8 cellular contexts compared by ENCODE assay signal in genomic region chr5:35478856-35479682, GRCh38.
A peak's percentile ranks its signal among the peaks of the same experiment; 100 is the strongest.
DNase-seq lines count a peak whose midpoint lies in the region; ATAC-seq and TF ChIP-seq lines count a peak whose summit lies in the region.

No MANE protein-coding gene starts in this region.

- ATAC-seq in HG02885 (IDR thresholded peaks at IDR 0.05; ENCODE audit: poor library complexity, unreplicated experiment) (peak; percentile 69), GM18520 (IDR thresholded peaks at IDR 0.05; ENCODE audit: unreplicated experiment) (no peak)

- H3K4me3 ChIP-seq in SK-N-SH (ENCODE audit: low read depth in 2 of 2, low read length in 1 of 2), result peak overlapping the region; percentile 32 to 34

- CTCF ChIA-PET in SK-N-SH (lab: Yijun Ruan, JAX), result interaction anchor here (0.7 kb wide), 1 partner anchor 43 kb away, joined by 3 read pairs; no protein-coding TSS in a partner anchor

- H3K27me3 ChIP-seq in SK-N-SH (ENCODE audit: insufficient read depth), result no peaks in the 10 kb centered on the region

- H3K79me2 ChIP-seq in SK-N-SH (ENCODE audit: insufficient read depth), result no peaks in the 10 kb centered on the region

- no peak for TF ChIP-seq CTCF in SK-N-SH (IDR thresholded peaks at IDR 0.05)

- H4K20me1 ChIP-seq in SK-N-SH (ENCODE audit: insufficient read depth), result no peaks in the 10 kb centered on the region

- TF ChIP-seq RAD21 in SK-N-SH (IDR thresholded peaks at IDR 0.05; ENCODE audit: low read length), result no peak

- no peak for TF ChIP-seq EP300 in SK-N-SH (IDR thresholded peaks at IDR 0.05; ENCODE audit: borderline replicate concordance in 1 of 2, low read depth in 1 of 2, low read length in 1 of 2)

- H3K4me2 ChIP-seq in SK-N-SH, result peak overlapping the region; percentile 39

- H3K36me3 ChIP-seq in SK-N-SH (replicated peaks in 1 of 2; ENCODE audit: control insufficient read depth in 1 of 2, insufficient read depth in 2 of 2, low read length in 1 of 2), result no peaks in the 10 kb centered on the region

- POLR2A ChIA-PET in SK-N-SH (lab: Yijun Ruan, JAX), result no interaction called here

- no peaks in the 10 kb centered on the region for H3F3A ChIP-seq in SK-N-SH (replicated peaks; ENCODE audit: insufficient read depth)

- 47% methylated on average over 5 of the region's 5 CpGs for WGBS in SK-N-SH (ENCODE audit: low lambda C conversion rate)

- H3K4me1 ChIP-seq in SK-N-SH (ENCODE audit: control insufficient read depth in 1 of 2, insufficient read depth in 2 of 2, low read depth in 1 of 2, low read length in 1 of 2), result no peaks in the 10 kb centered on the region; a peak in 1 of 4 replicates

- no peaks in the 10 kb centered on the region for H3K9me3 ChIP-seq in SK-N-SH

- H2AFZ ChIP-seq in SK-N-SH (ENCODE audit: low read depth), result peak overlapping the region; percentile 89

- DNase-seq in GM04504 (ENCODE audit: low read depth), result peak; percentile 11
- DNase-seq in SK-N-SH, result no peak
- DNase-seq in fibroblast of gingiva (ENCODE audit: low read depth), result peak; percentile 24
- DNase-seq in putamen (ENCODE audit: low spot score), result peak; percentile 0
- no peak for DNase-seq in NCI-H1105 (lab: John Stamatoyannopoulos, UW)
- no peak for DNase-seq in activated CD4-positive, alpha-beta T cell treated with anti-CD3 and anti-CD28 coated beads for 1 hour

- no peaks in the 10 kb centered on the region for H3K9me2 ChIP-seq in SK-N-SH

- H3K27ac ChIP-seq in SK-N-SH (ENCODE audit: low read depth in 2 of 2, low read length in 1 of 2), result peak overlapping the region; percentile 26 to 55; a peak in 2 of 4 replicates

- peak overlapping the region; percentile 49; the same call in 1 of the 2 replicates for H3K9ac ChIP-seq in SK-N-SH

TF ChIP-seq in SK-N-SH, 30 proteins besides CTCF, POLR2A, EP300 and RAD21:
- TF ChIP-seq NFIC (IDR thresholded peaks at IDR 0.05; ENCODE audit: borderline replicate concordance) (no peak), MAX (IDR thresholded peaks at IDR 0.05; ENCODE audit: low read depth) (no peak), SIN3A (IDR thresholded peaks at IDR 0.05; ENCODE audit: borderline replicate concordance, low read depth, low read length) (no peak), NRF1 (IDR thresholded peaks at IDR 0.05; ENCODE audit: low read depth, low read length) (no peak), POLR2AphosphoS5 (IDR thresholded peaks at IDR 0.05; ENCODE audit: low read depth, low read length) (no peak), ZBTB33 (IDR thresholded peaks at IDR 0.05; ENCODE audit: borderline replicate concordance, low read depth) (no peak), SMC3 (IDR thresholded peaks at IDR 0.05; ENCODE audit: low read depth, low read length) (no peak), ELF1 (IDR thresholded peaks at IDR 0.05) (peak; percentile 53; the same call in 1 of the 2 replicates), TAF1 (IDR thresholded peaks at IDR 0.05; ENCODE audit: borderline replicate concordance, low read depth, low read length) (no peak), EZH2phosphoT487 (IDR thresholded peaks at IDR 0.05; ENCODE audit: borderline replicate concordance, low read depth) (no peak), TCF12 (IDR thresholded peaks at IDR 0.05) (0 out of 2 replicates have a peak, but pooled peaks have one; percentile 22), USF1 (IDR thresholded peaks at IDR 0.05; ENCODE audit: borderline replicate concordance, low read depth) (no peak), YY1 (IDR thresholded peaks at IDR 0.05; ENCODE audit: low read depth) (no peak)
TF ChIP-seq in SK-N-SH: peak in this region for 2.

Comparison
In these comparisons a context has a peak if more than half of its experiments do, and no peak if none do; other contexts are left out.
1. DNase-seq: peak in GM04504 (single experiment), fibroblast of gingiva (single experiment) and putamen (single experiment); none in SK-N-SH (single experiment), NCI-H1105 (single experiment) and activated CD4-positive, alpha-beta T cell treated with anti-CD3 and anti-CD28 coated beads for 1 hour (single experiment).